ENCODE assay signal across 17 cellular contexts in genomic region chr2:236633764-236634163, GRCh38.
"Had no signal": no experiment of that assay in that cellular context is flagged by ENCODE, and none has a peak within 500 bp of the region (broad histone marks: within the 10 kb centered on the region; RNA-seq: fewer than 3 reads in every experiment).

No MANE protein-coding gene starts in this region.

- H3K27ac ChIP-seq: adrenal gland, ascending aorta, brain microvascular endothelial cell, dorsolateral prefrontal cortex, thyroid gland, uterus had no signal

- H3K4me3 ChIP-seq: adrenal gland, ascending aorta, dorsolateral prefrontal cortex, esophagus muscularis mucosa, thyroid gland, uterus had no signal

- H3K36me3 ChIP-seq: adrenal gland, ascending aorta, brain microvascular endothelial cell, esophagus muscularis mucosa, thyroid gland, uterus had no signal

- H3K4me1 ChIP-seq: adrenal gland, thyroid gland had no signal

- DNase-seq: activated CD4-positive, alpha-beta memory T cell treated with anti-CD3 and anti-CD28 coated beads for 36 hours; activated CD4-positive, alpha-beta T cell treated with anti-CD3 and anti-CD28 coated beads for 48 hours; activated T-cell treated with anti-CD3 and anti-CD28 coated beads, Interleukin-2, amount 50 U/mL, for 1 hour; brain microvascular endothelial cell; central memory CD4-positive, alpha-beta T cell; hippocampal formation; left ventricle myocardium superior; stimulated activated CD4-positive, alpha-beta T cell treated with anti-CD3 and anti-CD28 coated beads, Interleukin-4, amount 100 ng/mL, for 24 hours; stimulated activated naive CD4-positive, alpha-beta T cell treated with Interleukin-2 at 50 U/mL for 16 hours; thyroid gland; uterus had no signal

- H3K9me3 ChIP-seq: adrenal gland, ascending aorta, esophagus muscularis mucosa, thyroid gland, uterus had no signal

- FAIRE-seq: frontal cortex had no signal

- ATAC-seq: left ventricle myocardium superior; natural killer cell treated with Interleukin-12 subunit alpha and Interleukin-12 subunit beta and Interleukin-15 and Interleukin-18, amount 100 ng/mL, for 72 hours had no signal

- H3K27me3 ChIP-seq: adrenal gland, ascending aorta, brain microvascular endothelial cell, dorsolateral prefrontal cortex, esophagus muscularis mucosa, thyroid gland, uterus had no signal
